Comparison of ENCODE assay signal across 20 cellular contexts in genomic region chr4:60923075-60923474, GRCh38.
DNase-seq lines count a peak whose midpoint lies in the region; ATAC-seq and TF ChIP-seq lines count a peak whose summit lies in the region.
"Had no signal": no experiment of that assay in that cellular context is flagged by ENCODE, and none has a peak within 500 bp of the region (broad histone marks: within the 10 kb centered on the region; RNA-seq: fewer than 3 reads in every experiment).

No MANE protein-coding gene starts in this region.

- H3K4me2 ChIP-seq in mesendoderm (ENCODE audit: low read length): no peak overlapping the region
- H3K4me2 ChIP-seq: SK-N-SH had no signal

- no peak overlapping the region for H3K9ac ChIP-seq in mesendoderm (ENCODE audit: low read length)
- H3K9ac ChIP-seq: SK-N-SH had no signal

- TF ChIP-seq POLR2A in upper lobe of left lung (IDR thresholded peaks at IDR 0.05): no peak

- no peak overlapping the region for H3K23ac ChIP-seq in mesendoderm (ENCODE audit: low read length)

- no CpG with 5 or more reads among the region's 1 CpG for WGBS in mesendoderm (ENCODE audit: extremely low coverage, insufficient coverage, low lambda C conversion rate)
- WGBS in upper lobe of left lung, 2 donors: 58 to 75% methylated on average over 1 of the region's 1 CpG

- no peaks in the 10 kb centered on the region for H3K79me1 ChIP-seq in mesendoderm (ENCODE audit: low read length)

- H3K79me2 ChIP-seq in mesendoderm (ENCODE audit: control insufficient read depth, insufficient read depth, low read length): no peaks in the 10 kb centered on the region

- no peak overlapping the region for H3K18ac ChIP-seq in mesendoderm (ENCODE audit: low read length)

- TF ChIP-seq EP300 in upper lobe of left lung (IDR thresholded peaks at IDR 0.05): no peak

- H3K56ac ChIP-seq in mesendoderm (ENCODE audit: low read length): no peak overlapping the region

- no peak overlapping the region for H4K5ac ChIP-seq in mesendoderm (ENCODE audit: low read length)

- H2AK5ac ChIP-seq in mesendoderm (ENCODE audit: low read length): no peak overlapping the region

- H2BK120ac ChIP-seq in mesendoderm (ENCODE audit: low read depth, low read length): no peak overlapping the region

- TF ChIP-seq CTCF in upper lobe of left lung (IDR thresholded peaks at IDR 0.05): no peak

- no peaks in the 10 kb centered on the region for H3K9me3 ChIP-seq in upper lobe of left lung
- H3K9me3 ChIP-seq: SK-N-SH had no signal

- no peak overlapping the region for H2BK5ac ChIP-seq in mesendoderm (ENCODE audit: low read length)

- no peaks in the 10 kb centered on the region for H3K36me3 ChIP-seq in mesendoderm (ENCODE audit: control insufficient read depth, insufficient read depth, low read length)
- no peaks in the 10 kb centered on the region for H3K36me3 ChIP-seq in upper lobe of left lung

- H2BK15ac ChIP-seq in mesendoderm (replicated peaks; ENCODE audit: low read depth): no peak overlapping the region

- H3K27ac ChIP-seq in mesendoderm (ENCODE audit: low read depth, low read length) (no peak overlapping the region), upper lobe of left lung (no peak overlapping the region)
- H3K27ac ChIP-seq: 22Rv1, C4-2B had no signal

- ATAC-seq in upper lobe of left lung (ENCODE audit: low FRiP score in 2 of 2): no peak
- ATAC-seq: GM12878, HCT116 had no signal

- H3K4me3 ChIP-seq in mesendoderm (ENCODE audit: low read length): no peak overlapping the region
- no peak overlapping the region for H3K4me3 ChIP-seq in upper lobe of left lung
- H3K4me3 ChIP-seq: GM12878 had no signal

- no peaks in the 10 kb centered on the region for H3K27me3 ChIP-seq in mesendoderm (ENCODE audit: insufficient read depth, low read length, poor library complexity)
- no peaks in the 10 kb centered on the region for H3K27me3 ChIP-seq in upper lobe of left lung

- H3K4me1 ChIP-seq in mesendoderm (ENCODE audit: control insufficient read depth, low read depth, low read length) (no peaks in the 10 kb centered on the region), upper lobe of left lung (no peaks in the 10 kb centered on the region)

- DNase-seq in DMS153 (lab: John Stamatoyannopoulos, UW) (peak; percentile 22), DMS153 treated with DMSO at 0.1 percent for 48 hours (lab: John Stamatoyannopoulos, UW; ENCODE audit: unreplicated experiment) (no peak), NCI-H146 treated with DMSO at 0.1 percent for 48 hours (lab: John Stamatoyannopoulos, UW; ENCODE audit: unreplicated experiment) (peak; percentile 97), NCI-H748 treated with DMSO at 0.1 percent for 48 hours (lab: John Stamatoyannopoulos, UW) (peak; percentile 32), mesendoderm (peak; percentile 28), DMS79 treated with DMSO at 0.1 percent for 48 hours (lab: John Stamatoyannopoulos, UW) (no peak), iPS-NIHi11 (ENCODE audit: low spot score) (no peak), upper lobe of left lung (no peak)
- DNase-seq: AML-193, EL, GOT3, KBM-7, NCI-H2029, NCI-H526, Right ventricle myocardium superior, SK-N-SH had no signal

- no peak overlapping the region for H3K4ac ChIP-seq in mesendoderm (ENCODE audit: low read depth, low read length)

- H4K8ac ChIP-seq in mesendoderm (ENCODE audit: low read depth, low read length): no peak overlapping the region

Comparison
In these comparisons a context has a peak if more than half of its experiments do, and no peak if none do; other contexts are left out.
1. DNase-seq: peak in DMS153 (single experiment), NCI-H146 treated with DMSO at 0.1 percent for 48 hours (single experiment), NCI-H748 treated with DMSO at 0.1 percent for 48 hours (single experiment) and mesendoderm (single experiment); none in DMS153 treated with DMSO at 0.1 percent for 48 hours (single experiment), DMS79 treated with DMSO at 0.1 percent for 48 hours (single experiment), iPS-NIHi11 (single experiment) and upper lobe of left lung (0 of 2).